Comparison of ENCODE assay signal across 10 cellular contexts in the genomic region with DNA sequence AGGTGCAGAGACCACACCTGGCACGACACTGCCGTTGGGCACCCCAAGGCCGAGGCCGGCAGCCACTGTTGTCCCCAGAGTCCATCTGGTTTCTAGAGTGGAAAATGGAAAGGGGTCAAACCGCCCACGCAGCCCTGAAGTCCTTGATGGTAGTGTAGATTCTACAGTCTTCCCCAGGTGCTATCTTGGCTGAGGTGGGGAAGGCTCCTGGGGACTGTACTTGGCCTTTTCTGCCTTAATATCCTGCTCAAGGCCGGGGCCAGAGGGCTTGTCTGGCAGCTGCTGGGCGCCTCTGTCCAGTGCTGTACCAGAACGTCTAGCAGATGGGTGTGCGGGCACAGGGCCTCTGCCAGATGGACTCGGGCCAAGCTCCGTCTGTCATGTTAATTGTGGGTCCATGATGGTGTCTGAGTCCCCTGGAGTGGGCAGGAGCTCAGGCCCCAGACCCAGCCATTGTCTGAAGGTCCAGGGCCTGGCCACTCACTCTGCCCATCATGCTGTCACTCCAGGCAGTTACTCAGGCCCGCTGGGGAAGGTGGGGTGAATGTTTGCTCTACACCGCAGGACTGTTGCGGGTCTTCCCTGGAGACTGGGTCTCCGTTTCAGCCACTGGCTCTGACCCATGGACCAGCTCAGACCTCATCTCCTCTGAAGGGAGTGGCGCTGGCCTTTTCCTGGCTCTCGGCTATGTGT.
A peak's percentile ranks its signal among the peaks of the same experiment; 100 is the strongest.
DNase-seq lines count a peak whose midpoint lies in the region; ATAC-seq and TF ChIP-seq lines count a peak whose summit lies in the region.
"Had no signal": no experiment of that assay in that cellular context is flagged by ENCODE, and none has a peak within 500 bp of the region (broad histone marks: within the 10 kb centered on the region; RNA-seq: fewer than 3 reads in every experiment).

No MANE protein-coding gene starts in this region.

- no peak overlapping the region for H3K4me3 ChIP-seq in GM23248
- H3K4me3 ChIP-seq in prostate gland: no peak overlapping the region

- intact Hi-C loops in CD14-positive monocyte (cut with micrococcal nuclease): loop anchor here (2.0 to 5.0 kb wide), 9 partner anchors 175 to 867 kb away; no protein-coding TSS in a partner anchor
- intact Hi-C loops in prostate gland (cut with DNase I): loop anchor here (5.0 kb wide), 1 partner anchor 262 kb away; no protein-coding TSS in a partner anchor

- H3K9me3 Mint-ChIP-seq in CD14-positive monocyte: no peaks in the 10 kb centered on the region
- H3K9me3 Mint-ChIP-seq: naive thymus-derived CD8-positive, alpha-beta T cell; T-cell had no signal

- no peak overlapping the region for H2AFZ ChIP-seq in GM23248

- no peak overlapping the region for H3K4me3 Mint-ChIP-seq in CD14-positive monocyte
- H3K4me3 Mint-ChIP-seq: T-cell had no signal

- TF ChIP-seq CTCF in CD14-positive monocyte (IDR thresholded peaks at IDR 0.05) (no peak), prostate gland (IDR thresholded peaks at IDR 0.05) (no peak)

- H3K36me3 Mint-ChIP-seq in CD14-positive monocyte: no peaks in the 10 kb centered on the region
- H3K36me3 Mint-ChIP-seq: naive thymus-derived CD8-positive, alpha-beta T cell; T-cell had no signal

- H4K20me1 ChIP-seq in GM23248 (ENCODE audit: insufficient read depth): no peaks in the 10 kb centered on the region

- no peak overlapping the region for H3K9ac ChIP-seq in GM23248

- in situ Hi-C loops in GM23248 (cut with MboI): loop anchor here (10.0 kb wide), 2 partner anchors 105 to 255 kb away; no protein-coding TSS in a partner anchor

- WGBS in GM23248 (ENCODE audit: low coverage in 1 of 2, low lambda C conversion rate in 2 of 2, missing lambda C conversion rate in 2 of 2), 2 experiments: 85 to 92% methylated on average over 18 of the region's 18 CpGs
- WGBS in prostate gland: 80% methylated on average over 15 of the region's 18 CpGs

- H3K36me3 ChIP-seq in GM23248 (ENCODE audit: low read depth) (no peaks in the 10 kb centered on the region), prostate gland (no peaks in the 10 kb centered on the region)

- peaks cover 16% of the 10 kb centered on the region for H3F3A ChIP-seq in GM23248 (ENCODE audit: insufficient read depth)

- H3K27ac Mint-ChIP-seq in CD14-positive monocyte: peak overlapping the region; percentile 31 to 89 (median 70)

- H3K79me2 ChIP-seq in GM23248 (ENCODE audit: insufficient read depth): no peaks in the 10 kb centered on the region

- H3K4me1 ChIP-seq in GM23248 (ENCODE audit: insufficient read depth) (peaks cover 15% of the 10 kb centered on the region), prostate gland (replicated peaks) (no peaks in the 10 kb centered on the region)

- peak overlapping the region; percentile 42 for H3K27ac ChIP-seq in GM23248
- H3K27ac ChIP-seq in prostate gland: no peak overlapping the region

- no peaks in the 10 kb centered on the region for H3K27me3 Mint-ChIP-seq in CD14-positive monocyte (ENCODE audit: low read depth in 3 of 3)

- no peak for ATAC-seq in GM19023 (IDR thresholded peaks at IDR 0.05; ENCODE audit: unreplicated experiment)

- DNase-seq in CD14-positive monocyte (ENCODE audit: low spot score) (peak; percentile 45), GM23248 (no peak), myocyte (ENCODE audit: low read depth) (peak; percentile 72), NCI-H187 (lab: John Stamatoyannopoulos, UW) (no peak), prostate gland (ENCODE audit: low spot score) (no peak), RKO (ENCODE audit: low spot score) (no peak)
- DNase-seq in activated CD4-positive, alpha-beta T cell treated with anti-CD3 and anti-CD28 coated beads, Interleukin-2, amount 50 U/mL, for 48 hours: peak; percentile 10 to 29

- no peaks in the 10 kb centered on the region; the same call in 1 of the 2 replicates for H3K27me3 ChIP-seq in GM23248 (replicated peaks; ENCODE audit: insufficient read depth)
- H3K27me3 ChIP-seq in prostate gland (replicated peaks; ENCODE audit: insufficient read depth): peaks cover 3% of the 10 kb centered on the region

- H3K4me2 ChIP-seq in GM23248 (ENCODE audit: unreplicated experiment): no peak overlapping the region

- H3K9me3 ChIP-seq in GM23248 (ENCODE audit: low read depth): no peaks in the 10 kb centered on the region
- H3K9me3 ChIP-seq in prostate gland: no peaks in the 10 kb centered on the region

- peaks cover 29% of the 10 kb centered on the region for H3K4me1 Mint-ChIP-seq in CD14-positive monocyte

- no peaks in the 10 kb centered on the region for H3K9me2 ChIP-seq in GM23248 (ENCODE audit: insufficient read depth)

- TF ChIP-seq POLR2A in prostate gland (IDR thresholded peaks at IDR 0.05): no peak

Comparison
In these comparisons a context has a peak if more than half of its experiments do, and no peak if none do; other contexts are left out.
1. DNase-seq: peak in CD14-positive monocyte (single experiment), activated CD4-positive, alpha-beta T cell treated with anti-CD3 and anti-CD28 coated beads, Interleukin-2, amount 50 U/mL, for 48 hours (2 of 2) and myocyte (single experiment); none in GM23248 (single experiment), NCI-H187 (0 of 2), prostate gland (single experiment) and RKO (single experiment).